1 cellular context compared by ENCODE assay signal in genomic region chr2:24809316-24810007, GRCh38.
A peak's percentile ranks its signal among the peaks of the same experiment; 100 is the strongest.
TF ChIP-seq lines count a peak whose summit lies in the region.

No MANE protein-coding gene starts in this region.

TF ChIP-seq in K562, 482 proteins besides CTCF, POLR2A, EP300 and RAD21 (continued from another document and continues in another):
- peak; percentile 14 for TF ChIP-seq ASH1L (IDR thresholded peaks at IDR 0.05; ENCODE audit: borderline replicate concordance, low read depth, partially characterized antibody)
- 0 out of 4 replicates have a peak, but pooled peaks of 1 of the 2 experiments have one; percentile 13 for TF ChIP-seq MNT (conservative IDR thresholded peaks at IDR 0.05)
- TF ChIP-seq HIVEP1 (CRISPR knock-in tag; IDR thresholded peaks at IDR 0.05), result no peak
- no peak for TF ChIP-seq ZBTB17 (CRISPR knock-in tag; IDR thresholded peaks at IDR 0.05)
- no peak for TF ChIP-seq ZNF695 (CRISPR knock-in tag; IDR thresholded peaks at IDR 0.05)
- no peak for TF ChIP-seq ZNF407 (IDR thresholded peaks at IDR 0.05; ENCODE audit: low read depth)
- no peak for TF ChIP-seq HMGN3 (IDR thresholded peaks at IDR 0.05; ENCODE audit: borderline replicate concordance, extremely low read depth, insufficient read length, low read depth, low read length)
- TF ChIP-seq ZNF41 (CRISPR knock-in tag; conservative IDR thresholded peaks at IDR 0.05), result no peak
- TF ChIP-seq DIDO1 (tag; IDR thresholded peaks at IDR 0.05; ENCODE audit: low read depth), result no peak
- TF ChIP-seq WHSC1 (IDR thresholded peaks at IDR 0.05; ENCODE audit: low read length), result no peak
- 0 out of 2 replicates have a peak, but pooled peaks have one; percentile 11 for TF ChIP-seq SMARCA4 (IDR thresholded peaks at IDR 0.05)
- TF ChIP-seq CGGBP1 (CRISPR knock-in tag; IDR thresholded peaks at IDR 0.05), result no peak
- no peak for TF ChIP-seq SMAD4 (CRISPR knock-in tag; conservative IDR thresholded peaks at IDR 0.05)
- TF ChIP-seq PHF8 (IDR thresholded peaks at IDR 0.05; ENCODE audit: borderline replicate concordance, low read length), result no peak
- no peak for TF ChIP-seq ZNF589 (CRISPR knock-in tag; IDR thresholded peaks at IDR 0.05; ENCODE audit: low read depth)
- TF ChIP-seq TCF3 (CRISPR knock-in tag; IDR thresholded peaks at IDR 0.05), result no peak
- TF ChIP-seq TAF7 (tag; IDR thresholded peaks at IDR 0.05), result no peak
- TF ChIP-seq SRF (CRISPR knock-in tag; IDR thresholded peaks at IDR 0.05), result no peak
- TF ChIP-seq BRD4 (IDR thresholded peaks at IDR 0.05), result no peak
- peak; percentile 93 for TF ChIP-seq ZNF316 (IDR thresholded peaks at IDR 0.05)
- TF ChIP-seq SRSF7 (optimal IDR thresholded peaks at IDR 0.05; ENCODE audit: low read depth, low read length), result no peak
- no peak for TF ChIP-seq NFIX (CRISPR knock-in tag; IDR thresholded peaks at IDR 0.05; ENCODE audit: low read depth)
- TF ChIP-seq NCOA2 (IDR thresholded peaks at IDR 0.05; ENCODE audit: partially characterized antibody in 2 of 2), result no peak
- no peak for TF ChIP-seq TRIM24 (IDR thresholded peaks at IDR 0.05)
- 0 out of 2 replicates have a peak, but pooled peaks have one; percentile 17 for TF ChIP-seq SUPT5H (IDR thresholded peaks at IDR 0.05)
- TF ChIP-seq ZNF165 (CRISPR knock-in tag; IDR thresholded peaks at IDR 0.05; ENCODE audit: borderline replicate concordance), result no peak
- no peak for TF ChIP-seq CCNT2 (IDR thresholded peaks at IDR 0.05; ENCODE audit: borderline replicate concordance, extremely low read depth, insufficient read length, low read depth, low read length)
- no peak for TF ChIP-seq KAT7 (CRISPR knock-in tag; IDR thresholded peaks at IDR 0.05; ENCODE audit: borderline replicate concordance)
- no peak for TF ChIP-seq RAD51 (IDR thresholded peaks at IDR 0.05; ENCODE audit: borderline replicate concordance, low read depth)
- TF ChIP-seq ZC3H11A (IDR thresholded peaks at IDR 0.05; ENCODE audit: low read depth, low read length), result no peak
- no peak for TF ChIP-seq JUN (IDR thresholded peaks at IDR 0.05; ENCODE audit: borderline replicate concordance, low read depth, low read length)
- TF ChIP-seq JUN (CRISPR knock-in tag; IDR thresholded peaks at IDR 0.05; ENCODE audit: borderline replicate concordance), result no peak
- 0 out of 2 replicates have a peak, but pooled peaks have one; percentile 21 for TF ChIP-seq ARID3A (IDR thresholded peaks at IDR 0.05; ENCODE audit: borderline replicate concordance, low read depth, low read length)
- TF ChIP-seq RFX1 (IDR thresholded peaks at IDR 0.05), result no peak
- TF ChIP-seq ZNF449 (CRISPR knock-in tag; IDR thresholded peaks at IDR 0.05), result no peak
- no peak for TF ChIP-seq SREBF2 (CRISPR knock-in tag; IDR thresholded peaks at IDR 0.05)
- TF ChIP-seq ZZZ3 (IDR thresholded peaks at IDR 0.05), result no peak
- TF ChIP-seq BRD9 (IDR thresholded peaks at IDR 0.05; ENCODE audit: low read depth, partially characterized antibody), result no peak
- no peak for TF ChIP-seq ELK3 (CRISPR knock-in tag; IDR thresholded peaks at IDR 0.05)
- no peak for TF ChIP-seq PBX2 (CRISPR knock-in tag; IDR thresholded peaks at IDR 0.05; ENCODE audit: low read depth)
- no peak for TF ChIP-seq PBX2 (tag; conservative IDR thresholded peaks at IDR 0.05; ENCODE audit: low read depth)
- TF ChIP-seq C11orf30 (IDR thresholded peaks at IDR 0.05; ENCODE audit: low read depth), result peak; percentile 82
- TF ChIP-seq ARID3B (CRISPR knock-in tag; IDR thresholded peaks at IDR 0.05; ENCODE audit: borderline replicate concordance), result no peak
- peak; percentile 41 for TF ChIP-seq ARID1B (IDR thresholded peaks at IDR 0.05)
- TF ChIP-seq HDAC3 (IDR thresholded peaks at IDR 0.05; ENCODE audit: borderline replicate concordance, partially characterized antibody), result no peak
- TF ChIP-seq CBFB (CRISPR knock-in tag; IDR thresholded peaks at IDR 0.05), result no peak
- no peak for TF ChIP-seq SMAD2 (IDR thresholded peaks at IDR 0.05; ENCODE audit: low read depth, low read length)
- no peak for TF ChIP-seq BDP1 (IDR thresholded peaks at IDR 0.05; ENCODE audit: insufficient read depth, insufficient read length)
- no peak for TF ChIP-seq MXD1 (CRISPR knock-in tag; IDR thresholded peaks at IDR 0.05; ENCODE audit: borderline replicate concordance, poor library complexity, severe bottlenecking)
- no peak for TF ChIP-seq FOXJ2 (tag; IDR thresholded peaks at IDR 0.05)
- TF ChIP-seq ZNF431 (CRISPR knock-in tag; IDR thresholded peaks at IDR 0.05), result no peak
- no peak for TF ChIP-seq HOXB6 (CRISPR knock-in tag; IDR thresholded peaks at IDR 0.05; ENCODE audit: borderline replicate concordance)
